Comparison of ENCODE assay signal across 8 cellular contexts in the genomic region with DNA sequence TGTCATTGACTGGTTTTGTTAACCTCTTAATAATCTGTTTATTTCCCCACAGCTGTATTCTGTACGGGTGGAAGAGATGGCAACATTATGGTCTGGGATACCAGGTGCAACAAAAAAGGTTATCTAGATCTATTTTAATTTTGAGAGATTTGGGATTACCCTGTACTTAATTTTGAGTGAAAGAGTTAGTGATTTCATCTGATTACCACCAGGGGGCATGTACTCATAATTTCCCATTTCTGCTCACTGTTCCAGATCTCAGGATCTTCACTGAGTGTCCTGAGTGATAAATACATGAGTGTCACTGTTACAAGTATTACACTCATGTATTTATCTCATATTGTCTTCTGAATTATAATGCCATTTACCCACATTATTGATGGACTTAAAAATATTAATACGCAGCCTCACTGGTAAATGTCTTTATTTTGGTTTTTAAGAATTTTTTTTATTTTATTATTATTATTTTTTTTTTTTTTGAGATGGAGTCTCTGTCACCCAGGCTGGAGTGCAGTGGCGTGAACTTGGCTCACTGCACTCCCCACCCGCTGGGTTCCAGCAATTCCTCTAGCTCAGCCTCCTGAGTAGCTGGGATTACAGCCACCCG. TPM values are rescaled to one million over a fixed set of nuclear protein-coding genes. Genes with fewer than 3 reads are reported as not detected.
DNase-seq lines count a peak whose midpoint lies in the region; ATAC-seq and TF ChIP-seq lines count a peak whose summit lies in the region.

No MANE protein-coding gene starts in this region.

- peaks cover 19% of the 10 kb centered on the region for H3K4me1 Mint-ChIP-seq in activated CD4-positive, alpha-beta T cell treated with anti-CD3 and anti-CD28 coated beads, Interleukin-2, amount 10 ng/mL, durations not matched to agents 24 days and 14 days

- H3K9me3 ChIP-seq in MM.1S (replicated peaks; ENCODE audit: insufficient read depth, low read length) (no peaks in the 10 kb centered on the region), SU-DHL-6 (ENCODE audit: insufficient read depth, low read length) (no peaks in the 10 kb centered on the region), MG63 (peaks cover 9% of the 10 kb centered on the region)

- peaks cover 13% of the 10 kb centered on the region for H3K9me3 Mint-ChIP-seq in activated CD4-positive, alpha-beta T cell treated with anti-CD3 and anti-CD28 coated beads, Interleukin-2, amount 10 ng/mL, durations not matched to agents 24 days and 14 days

- H4K20me1 ChIP-seq in MM.1S (ENCODE audit: insufficient read depth, low read length) (peaks cover 13% of the 10 kb centered on the region; the same call in 1 of the 2 replicates), SU-DHL-6 (ENCODE audit: low read depth, low read length) (0 out of 2 replicates have a peak, but pooled peaks cover 3% of the 10 kb centered on the region)

- no peaks in the 10 kb centered on the region for H3K27me3 Mint-ChIP-seq in activated CD4-positive, alpha-beta T cell treated with anti-CD3 and anti-CD28 coated beads, Interleukin-2, amount 10 ng/mL, durations not matched to agents 24 days and 14 days

- H2AFZ ChIP-seq in MM.1S (ENCODE audit: low read length) (no peak overlapping the region), SU-DHL-6 (ENCODE audit: low read depth, low read length, severe bottlenecking) (no peak overlapping the region)

- DNase-seq in Daoy (ENCODE audit: low read depth) = peak; percentile 6
- peak; percentile 45 for DNase-seq in MM.1S
- DNase-seq in fibroblast of the conjunctiva (ENCODE audit: low read depth) = peak; percentile 27
- peak; percentile 74 for DNase-seq in pons (ENCODE audit: low spot score)
- DNase-seq in MG63 = no peak
- no peak for DNase-seq in activated CD4-positive, alpha-beta T cell treated with anti-CD3 and anti-CD28 coated beads, Interleukin-2, amount 10 ng/mL, durations not matched to agents 24 days and 14 days

- H3K9me2 ChIP-seq in MM.1S (replicated peaks; ENCODE audit: insufficient read depth, low read length) (no peaks in the 10 kb centered on the region), SU-DHL-6 (replicated peaks; ENCODE audit: insufficient read depth, low read length) (no peaks in the 10 kb centered on the region)

- H3K4me3 Mint-ChIP-seq in activated CD4-positive, alpha-beta T cell treated with anti-CD3 and anti-CD28 coated beads, Interleukin-2, amount 10 ng/mL, durations not matched to agents 24 days and 14 days = no peak overlapping the region

- no peaks in the 10 kb centered on the region for H3K27me3 ChIP-seq in MM.1S (replicated peaks; ENCODE audit: insufficient read depth, low read length)
- no peaks in the 10 kb centered on the region for H3K27me3 ChIP-seq in SU-DHL-6 (ENCODE audit: low read length)
- H3K27me3 ChIP-seq in MG63 = no peaks in the 10 kb centered on the region

- H3K27ac ChIP-seq in MM.1S (ENCODE audit: low read length) (no peak overlapping the region), SU-DHL-6 (ENCODE audit: low read depth, low read length) (no peak overlapping the region)

- peaks cover 59% of the 10 kb centered on the region for H3K36me3 Mint-ChIP-seq in activated CD4-positive, alpha-beta T cell treated with anti-CD3 and anti-CD28 coated beads, Interleukin-2, amount 10 ng/mL, durations not matched to agents 24 days and 14 days (ENCODE audit: low read depth)

- intact Hi-C loops in activated CD4-positive, alpha-beta T cell treated with anti-CD3 and anti-CD28 coated beads, Interleukin-2, amount 10 ng/mL, durations not matched to agents 24 days and 14 days (cut with micrococcal nuclease) = loop anchor here (1.0 to 2.0 kb wide), 2 partner anchors 305 to 394 kb away; no protein-coding TSS in a partner anchor

- no peak for ATAC-seq in GM18502 (IDR thresholded peaks at IDR 0.05; ENCODE audit: poor library complexity, unreplicated experiment)

- TF ChIP-seq CTCF in MM.1S (IDR thresholded peaks at IDR 0.05; ENCODE audit: low read length) = peak; percentile 79
- peak; percentile 53 for TF ChIP-seq CTCF in SU-DHL-6 (IDR thresholded peaks at IDR 0.05; ENCODE audit: insufficient read depth, low read length, poor library complexity, severe bottlenecking)

- H3K79me2 ChIP-seq in MM.1S (ENCODE audit: low read length) (0 out of 2 replicates have a peak, but pooled peaks cover 9% of the 10 kb centered on the region), SU-DHL-6 (ENCODE audit: insufficient read depth, low read length) (no peaks in the 10 kb centered on the region)

- H3F3A ChIP-seq in MM.1S (ENCODE audit: insufficient read depth, low read length) (peaks cover 13% of the 10 kb centered on the region), SU-DHL-6 (ENCODE audit: insufficient read depth) (peaks cover 33% of the 10 kb centered on the region)

- H3K36me3 ChIP-seq in MM.1S (replicated peaks; ENCODE audit: insufficient read depth, low read length) (peaks cover 17% of the 10 kb centered on the region), SU-DHL-6 (ENCODE audit: low read length) (peaks cover 29% of the 10 kb centered on the region), MG63 (peaks cover 45% of the 10 kb centered on the region)

- H3K4me1 ChIP-seq in MM.1S (ENCODE audit: low read length) = no peaks in the 10 kb centered on the region

- no peak overlapping the region for H3K4me2 ChIP-seq in MM.1S (ENCODE audit: low read depth, low read length)
- no peak overlapping the region for H3K4me2 ChIP-seq in SU-DHL-6 (ENCODE audit: low read depth, low read length, poor library complexity, severe bottlenecking)

- no peak overlapping the region for H3K4me3 ChIP-seq in MM.1S (ENCODE audit: low read length)
- no peak overlapping the region for H3K4me3 ChIP-seq in SU-DHL-6 (ENCODE audit: insufficient read depth, low read length, poor library complexity, severe bottlenecking)
- H3K4me3 ChIP-seq in MG63 = no peak overlapping the region

- no peak overlapping the region for H3K9ac ChIP-seq in MM.1S (ENCODE audit: low read length)
- H3K9ac ChIP-seq in SU-DHL-6 (ENCODE audit: low read length) = no peak overlapping the region

- H3K27ac Mint-ChIP-seq in activated CD4-positive, alpha-beta T cell treated with anti-CD3 and anti-CD28 coated beads, Interleukin-2, amount 10 ng/mL, durations not matched to agents 24 days and 14 days = no peak overlapping the region

RNA-seq across cellular contexts. Expression of a gene that starts 27.4 kb away (rescaled TPM):
- total RNA-seq in Daoy (2014; rRNA removed; shearing (Covaris generic)) = 28.7 and 37.0 TPM in 2 replicates
- 35.1 and 36.7 TPM in 2 replicates for total RNA-seq in MG63 (2014; rRNA removed; shearing (Covaris generic); ENCODE audit: low replicate concordance)
- 90.4 and 99.5 TPM in 2 replicates for total RNA-seq in activated CD4-positive, alpha-beta T cell treated with anti-CD3 and anti-CD28 coated beads, Interleukin-2, amount 10 ng/mL, durations not matched to agents 24 days and 14 days

RNA-seq across cellular contexts. Expression of a gene that starts 27.6 kb away (rescaled TPM):
- total RNA-seq in Daoy (2014; rRNA removed; shearing (Covaris generic)) = 26.8 and 70.7 TPM in 2 replicates
- total RNA-seq in MG63 (2014; rRNA removed; shearing (Covaris generic); ENCODE audit: low replicate concordance) = 25.0 and 44.7 TPM in 2 replicates
- 34.4 and 36.8 TPM in 2 replicates for total RNA-seq in activated CD4-positive, alpha-beta T cell treated with anti-CD3 and anti-CD28 coated beads, Interleukin-2, amount 10 ng/mL, durations not matched to agents 24 days and 14 days

Comparison
In these comparisons a context has a peak if more than half of its experiments do, and no peak if none do; other contexts are left out.
1. DNase-seq: peak in Daoy (single experiment), MM.1S (single experiment), fibroblast of the conjunctiva (single experiment) and pons (single experiment); none in MG63 (single experiment) and activated CD4-positive, alpha-beta T cell treated with anti-CD3 and anti-CD28 coated beads, Interleukin-2, amount 10 ng/mL, durations not matched to agents 24 days and 14 days (single experiment).